Comparison of ENCODE assay signal across 33 cellular contexts in genomic region chr20:46104262-46104661, GRCh38.
"Had no signal": no experiment of that assay in that cellular context is flagged by ENCODE, and none has a peak within 500 bp of the region (broad histone marks: within the 10 kb centered on the region; RNA-seq: fewer than 3 reads in every experiment).

No MANE protein-coding gene starts in this region.

- H3K27ac ChIP-seq: adrenal gland, ascending aorta, body of pancreas, brain microvascular endothelial cell, breast epithelium, cardiac muscle cell had no signal

- H3K4me1 ChIP-seq: adrenal gland, ascending aorta, body of pancreas, breast epithelium had no signal

- ATAC-seq: activated naive CD4-positive, alpha-beta T cell treated with anti-CD3 and anti-CD28 coated beads, Interleukin-2, amount 50 U/mL, for 72 hours; activated naive CD8-positive, alpha-beta T cell treated with anti-CD3 and anti-CD28 coated beads, Interleukin-2, amount 50 U/mL, for 24 hours; activated T-cell treated with anti-CD3 and anti-CD28 coated beads, Interleukin-2, amount 50 U/mL, for 4 hours; activated T-cell treated with anti-CD3 and anti-CD28 coated beads, Interleukin-2, amount 50 U/mL, for 72 hours; activated T-helper 17 cell treated with anti-CD3 and anti-CD28 coated beads, Interleukin-2, amount 50 U/mL, for 72 hours; body of pancreas had no signal

- H3K4me3 ChIP-seq: adrenal gland, ascending aorta, body of pancreas, breast epithelium, cardiac muscle cell had no signal

- H3K9me3 ChIP-seq: adrenal gland, ascending aorta, body of pancreas, breast epithelium had no signal

- H3K27me3 ChIP-seq: adrenal gland, ascending aorta had no signal

- H3K36me3 ChIP-seq: adrenal gland, ascending aorta, brain microvascular endothelial cell, breast epithelium, cardiac muscle cell had no signal

- FAIRE-seq: astrocyte, bronchial epithelial cell had no signal

- DNase-seq: activated effector memory CD4-positive, alpha-beta T cell treated with anti-CD3 and anti-CD28 coated beads, Interleukin-2, amount 50 U/mL, for 16 hours; activated effector memory CD4-positive, alpha-beta T cell treated with Interleukin-2 at 50 U/mL for 16 hours; activated gamma-delta T cell; activated gamma-delta T cell treated with Interleukin-2 at 50 U/mL for 16 hours; activated naive CD4-positive, alpha-beta T cell; activated naive CD4-positive, alpha-beta T cell treated with anti-CD3 and anti-CD28 coated beads for 36 hours; activated naive CD4-positive, alpha-beta T cell treated with anti-CD3 and anti-CD28 coated beads, Interleukin-2, amount 10 ng/mL, durations not matched to agents 7 days and 5 days; activated naive CD4-positive, alpha-beta T cell treated with anti-CD3 and anti-CD28 coated beads, Interleukin-2, amount 50 U/mL, for 16 hours; activated naive CD4-positive, alpha-beta T cell treated with Interleukin-2 at 50 U/mL for 16 hours; activated naive CD8-positive, alpha-beta T cell treated with anti-CD3 and anti-CD28 coated beads for 36 hours; activated naive CD8-positive, alpha-beta T cell treated with anti-CD3 and anti-CD28 coated beads, Interleukin-2, amount 10 ng/mL, durations not matched to agents 7 days and 5 days; activated naive CD8-positive, alpha-beta T cell treated with anti-CD3 and anti-CD28 coated beads, Interleukin-2, amount 50 U/mL, for 24 hours; activated T-cell treated with anti-CD3 and anti-CD28 coated beads, Interleukin-2, amount 50 U/mL, for 24 hours; activated T-cell treated with anti-CD3 and anti-CD28 coated beads, Interleukin-2, amount 50 U/mL, for 4 hours; activated T-cell treated with anti-CD3 and anti-CD28 coated beads, Interleukin-2, amount 50 U/mL, for 48 hours; activated T-cell treated with anti-CD3 and anti-CD28 coated beads, Interleukin-2, amount 50 U/mL, for 72 hours; adrenal gland; amniotic stem cell; amygdala; anterior cingulate cortex; aorta; body of pancreas; brain microvascular endothelial cell; caudate nucleus; central memory CD4-positive, alpha-beta T cell; cerebellar nuclear complex had no signal
